ENCODE assay signal across 22 cellular contexts in genomic region chr10:133021963-133022783, GRCh38.
DNase-seq lines count a peak whose midpoint lies in the region; ATAC-seq and TF ChIP-seq lines count a peak whose summit lies in the region.
"Had no signal": no experiment of that assay in that cellular context is flagged by ENCODE, and none has a peak within 500 bp of the region (broad histone marks: within the 10 kb centered on the region; RNA-seq: fewer than 3 reads in every experiment).

No MANE protein-coding gene starts in this region.

- H3K4me1 ChIP-seq in right cardiac atrium (ENCODE audit: control insufficient read depth, insufficient read depth, low read length) (no peaks in the 10 kb centered on the region), esophagus squamous epithelium (no peaks in the 10 kb centered on the region)

- intact Hi-C loops in right cardiac atrium (cut with DNase I), result no loop called here
- intact Hi-C loops in left ventricle myocardium superior (cut with micrococcal nuclease), result no loop called here
- intact Hi-C loops in esophagus squamous epithelium (cut with DNase I), result no loop called here

- no peak for TF ChIP-seq CTCF in nephron (IDR thresholded peaks at IDR 0.05; ENCODE audit: unreplicated experiment in 3 of 3)
- TF ChIP-seq CTCF in esophagus squamous epithelium (IDR thresholded peaks at IDR 0.05), result no peak

- 71% methylated on average over 50 of the region's 50 CpGs for WGBS in right cardiac atrium
- 87 to 90% methylated on average over 6 to 26 of the region's 50 CpGs for whole genome bisulfite sequencing in esophagus squamous epithelium, 2 donors

- H3K9me3 Mint-ChIP-seq in nephron, result no peaks in the 10 kb centered on the region
- H3K9me3 Mint-ChIP-seq: CD4-positive, alpha-beta T cell had no signal

- TF ChIP-seq POLR2A in esophagus squamous epithelium (IDR thresholded peaks at IDR 0.05), result no peak

- H3K9me3 ChIP-seq in right cardiac atrium (ENCODE audit: control insufficient read depth, low read length), result no peaks in the 10 kb centered on the region
- H3K9me3 ChIP-seq in esophagus squamous epithelium, result no peaks in the 10 kb centered on the region

- peaks cover 37% of the 10 kb centered on the region for H3K27me3 Mint-ChIP-seq in nephron (ENCODE audit: low read depth)
- H3K27me3 Mint-ChIP-seq: CD4-positive, alpha-beta T cell had no signal

- H3K36me3 ChIP-seq in esophagus squamous epithelium, result no peaks in the 10 kb centered on the region

- H3K4me3 Mint-ChIP-seq in nephron, result no peak overlapping the region
- H3K4me3 Mint-ChIP-seq: CD4-positive, alpha-beta T cell; IgD-negative memory B cell had no signal

- peak overlapping the region; percentile 53 to 89 (median 84) for H3K27ac Mint-ChIP-seq in nephron
- H3K27ac Mint-ChIP-seq: CD4-positive, alpha-beta T cell; IgD-negative memory B cell had no signal

- peaks cover 21% of the 10 kb centered on the region for H3K4me1 Mint-ChIP-seq in nephron
- H3K4me1 Mint-ChIP-seq: IgD-negative memory B cell had no signal

- no peak overlapping the region for H3K27ac ChIP-seq in right cardiac atrium (ENCODE audit: low read length)
- no peak overlapping the region for H3K27ac ChIP-seq in esophagus squamous epithelium
- H3K27ac ChIP-seq: KMS-11, RWPE1 had no signal

- H3K27me3 ChIP-seq in right cardiac atrium (ENCODE audit: control insufficient read depth, insufficient read depth), result no peaks in the 10 kb centered on the region
- H3K27me3 ChIP-seq in esophagus squamous epithelium, result peaks cover 0 to 68% (median 0%) of the 10 kb centered on the region in 4 donors

- H3K4me3 ChIP-seq in right cardiac atrium (ENCODE audit: low read length) (no peak overlapping the region), esophagus squamous epithelium (no peak overlapping the region)

- DNase-seq in right cardiac atrium, result peak; percentile 17 to 55 (median 43)
- no peak for DNase-seq in left ventricle myocardium superior
- DNase-seq in left lobe of liver (ENCODE audit: low spot score), result no peak
- no peak for DNase-seq in esophagus squamous epithelium (lab: John Stamatoyannopoulos, UW)
- DNase-seq in DMS153 (lab: John Stamatoyannopoulos, UW), result no peak
- DNase-seq in foreskin melanocyte, result no peak
- no peak for DNase-seq in NCI-H526 (lab: John Stamatoyannopoulos, UW)
- DNase-seq: CD4-positive, alpha-beta T cell; COR-L47; DMS79 treated with DMSO at 0.1 percent for 48 hours; HCEC 1CT; MM.1S; NCI-H2029; NCI-H446; NCI-H524 treated with DMSO at 0.1 percent for 48 hours; NK-92 treated with Interleukin-12 subunit alpha and Interleukin-12 subunit beta, amount 100 ng/mL, for 24 hours; SHP77 treated with DMSO at 0.1 percent for 48 hours had no signal

- ATAC-seq in right cardiac atrium, result peak; percentile 7 to 37
- ATAC-seq in left ventricle myocardium superior, result no peak
- peak; percentile 49 for ATAC-seq in left lobe of liver
- ATAC-seq: Panc1 had no signal

- H3K36me3 Mint-ChIP-seq in nephron (ENCODE audit: low read depth), result no peaks in the 10 kb centered on the region
- H3K36me3 Mint-ChIP-seq: IgD-negative memory B cell had no signal

Comparison
In these comparisons a context has a peak if more than half of its experiments do, and no peak if none do; other contexts are left out.
1. DNase-seq: peak in right cardiac atrium (3 of 3); none in left ventricle myocardium superior (single experiment), left lobe of liver (single experiment), esophagus squamous epithelium (single experiment), DMS153 (single experiment), foreskin melanocyte (single experiment) and NCI-H526 (0 of 2).